In the genomic region with DNA sequence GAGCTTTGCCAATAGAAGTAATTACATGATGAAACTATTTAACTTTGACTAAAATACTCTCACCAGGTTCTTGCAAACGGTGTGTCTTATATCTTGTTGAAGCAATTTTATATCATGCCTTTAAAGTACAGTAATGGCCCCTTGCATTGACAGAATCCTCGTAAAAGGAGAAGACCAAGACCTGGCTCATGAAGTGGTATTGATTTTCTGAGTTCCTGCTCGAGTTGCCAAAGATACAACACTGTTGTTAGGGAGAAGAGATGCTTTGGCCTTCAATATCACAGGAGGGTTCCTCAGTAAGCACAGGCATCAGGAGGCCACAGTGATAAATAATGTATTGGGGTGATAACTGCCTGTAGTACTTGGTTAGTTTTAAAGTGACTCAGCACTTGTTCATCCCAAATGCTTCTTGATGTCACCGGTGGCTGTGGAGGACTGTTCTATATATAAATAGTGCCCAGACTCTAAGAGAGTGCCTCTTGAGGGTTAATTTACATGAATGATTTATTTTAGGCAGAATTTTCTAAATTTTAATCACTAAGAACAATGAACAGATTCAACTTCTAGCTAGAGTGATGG, we compare ENCODE assay signal across 18 cellular contexts.
DNase-seq lines count a peak whose midpoint lies in the region; ATAC-seq and TF ChIP-seq lines count a peak whose summit lies in the region.
"Had no signal": no experiment of that assay in that cellular context is flagged by ENCODE, and none has a peak within 500 bp of the region (broad histone marks: within the 10 kb centered on the region; RNA-seq: fewer than 3 reads in every experiment).

No MANE protein-coding gene starts in this region.

- TF ChIP-seq CTCF in HEK293 (tag by site-specific recombination; IDR thresholded peaks at IDR 0.05) (no peak), stomach (IDR thresholded peaks at IDR 0.05) (no peak)

- no peaks in the 10 kb centered on the region for H3K9me3 ChIP-seq in HEK293 (ENCODE audit: control insufficient read depth, insufficient read depth, low read depth, low read length)
- H3K9me3 ChIP-seq in stomach, result no peaks in the 10 kb centered on the region
- H3K9me3 ChIP-seq: Caco-2 had no signal

- intact Hi-C loops in stomach (cut with DNase I; ENCODE audit: low total_unique reads), result no loop called here

- H3K36me3 ChIP-seq in HEK293 (ENCODE audit: control insufficient read depth in 2 of 2, insufficient read depth in 1 of 2, low read length in 2 of 2), result no peaks in the 10 kb centered on the region
- H3K36me3 ChIP-seq in stomach, result no peaks in the 10 kb centered on the region

- H3K4me3 ChIP-seq in HEK293 (ENCODE audit: low read depth, low read length) (no peak overlapping the region), stomach (no peak overlapping the region)

- H3K27ac ChIP-seq in HEK293 (ENCODE audit: extremely low read depth, low read depth, low read length) (no peak overlapping the region), stomach (no peak overlapping the region)

- CTCF ChIA-PET in HEK293 (lab: Yijun Ruan, JAX), result no interaction called here

- 52 to 71% (median 66%) methylated on average over 4 of the region's 4 CpGs for WGBS in stomach, 5 donors

- no peak for TF ChIP-seq EP300 in stomach (IDR thresholded peaks at IDR 0.05)

- POLR2A ChIA-PET in HEK293 (lab: Yijun Ruan, JAX), result no interaction called here

- no peak for TF ChIP-seq POLR2A in stomach (IDR thresholded peaks at IDR 0.05)

- H3K4me1 ChIP-seq in HEK293 (ENCODE audit: control insufficient read depth, insufficient read depth, low read length) (peaks cover 3% of the 10 kb centered on the region; the same call in 1 of the 2 replicates), stomach (no peaks in the 10 kb centered on the region)
- H3K4me1 ChIP-seq: Caco-2 had no signal

- no peak for ATAC-seq in activated CD4-positive, CD25-positive, alpha-beta regulatory T cell treated with anti-CD3 and anti-CD28 coated beads, Interleukin-2, amount 50 U/mL, for 24 hours

- DNase-seq in NCI-H2107 treated with DMSO at 0.1 percent for 48 hours (lab: John Stamatoyannopoulos, UW; ENCODE audit: unreplicated experiment) (peak; percentile 4), NCI-H2107 (lab: John Stamatoyannopoulos, UW) (no peak), NCI-H2227 (lab: John Stamatoyannopoulos, UW; ENCODE audit: unreplicated experiment) (peak; percentile 86), retina (peak; percentile 12), stomach (no peak), AML-193 (lab: John Stamatoyannopoulos, UW) (no peak)
- DNase-seq: Caco-2; DMS153; H9; Kasumi-1; MM.1S; NCI-H2081 treated with DMSO at 0.1 percent for 48 hours; NCI-H526; NK-92 treated with Interleukin-12 subunit alpha and Interleukin-12 subunit beta, amount 100 ng/mL, for 24 hours; SIG-M5; T-helper 2 cell had no signal

- H3K27me3 ChIP-seq in stomach, result no peaks in the 10 kb centered on the region

TF ChIP-seq in HEK293, 187 proteins besides CTCF, POLR2A, EP300 and RAD21 (continues in another document):
- TF ChIP-seq, protein P1, sequence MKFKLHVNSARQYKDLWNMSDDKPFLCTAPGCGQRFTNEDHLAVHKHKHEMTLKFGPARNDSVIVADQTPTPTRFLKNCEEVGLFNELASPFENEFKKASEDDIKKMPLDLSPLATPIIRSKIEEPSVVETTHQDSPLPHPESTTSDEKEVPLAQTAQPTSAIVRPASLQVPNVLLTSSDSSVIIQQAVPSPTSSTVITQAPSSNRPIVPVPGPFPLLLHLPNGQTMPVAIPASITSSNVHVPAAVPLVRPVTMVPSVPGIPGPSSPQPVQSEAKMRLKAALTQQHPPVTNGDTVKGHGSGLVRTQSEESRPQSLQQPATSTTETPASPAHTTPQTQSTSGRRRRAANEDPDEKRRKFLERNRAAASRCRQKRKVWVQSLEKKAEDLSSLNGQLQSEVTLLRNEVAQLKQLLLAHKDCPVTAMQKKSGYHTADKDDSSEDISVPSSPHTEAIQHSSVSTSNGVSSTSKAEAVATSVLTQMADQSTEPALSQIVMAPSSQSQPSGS (tag by site-specific recombination; IDR thresholded peaks at IDR 0.05; ENCODE audit: low read depth), result no peak
- no peak for TF ChIP-seq ZNF133 (tag by site-specific recombination; IDR thresholded peaks at IDR 0.05)
- TF ChIP-seq ZBTB8A (tag by site-specific recombination; IDR thresholded peaks at IDR 0.05), result no peak
- peak; percentile 64 for TF ChIP-seq IKZF3 (tag by site-specific recombination; IDR thresholded peaks at IDR 0.05)
- no peak for TF ChIP-seq ZNF391 (tag by site-specific recombination; IDR thresholded peaks at IDR 0.05; ENCODE audit: borderline replicate concordance, low read depth)
- no peak for TF ChIP-seq ZNF266 (tag by site-specific recombination; IDR thresholded peaks at IDR 0.05; ENCODE audit: low read depth)
- no peak for TF ChIP-seq SP2 (tag by site-specific recombination; IDR thresholded peaks at IDR 0.05)
- TF ChIP-seq ZNF600 (tag by site-specific recombination; IDR thresholded peaks at IDR 0.05), result no peak
- TF ChIP-seq, protein P2, sequence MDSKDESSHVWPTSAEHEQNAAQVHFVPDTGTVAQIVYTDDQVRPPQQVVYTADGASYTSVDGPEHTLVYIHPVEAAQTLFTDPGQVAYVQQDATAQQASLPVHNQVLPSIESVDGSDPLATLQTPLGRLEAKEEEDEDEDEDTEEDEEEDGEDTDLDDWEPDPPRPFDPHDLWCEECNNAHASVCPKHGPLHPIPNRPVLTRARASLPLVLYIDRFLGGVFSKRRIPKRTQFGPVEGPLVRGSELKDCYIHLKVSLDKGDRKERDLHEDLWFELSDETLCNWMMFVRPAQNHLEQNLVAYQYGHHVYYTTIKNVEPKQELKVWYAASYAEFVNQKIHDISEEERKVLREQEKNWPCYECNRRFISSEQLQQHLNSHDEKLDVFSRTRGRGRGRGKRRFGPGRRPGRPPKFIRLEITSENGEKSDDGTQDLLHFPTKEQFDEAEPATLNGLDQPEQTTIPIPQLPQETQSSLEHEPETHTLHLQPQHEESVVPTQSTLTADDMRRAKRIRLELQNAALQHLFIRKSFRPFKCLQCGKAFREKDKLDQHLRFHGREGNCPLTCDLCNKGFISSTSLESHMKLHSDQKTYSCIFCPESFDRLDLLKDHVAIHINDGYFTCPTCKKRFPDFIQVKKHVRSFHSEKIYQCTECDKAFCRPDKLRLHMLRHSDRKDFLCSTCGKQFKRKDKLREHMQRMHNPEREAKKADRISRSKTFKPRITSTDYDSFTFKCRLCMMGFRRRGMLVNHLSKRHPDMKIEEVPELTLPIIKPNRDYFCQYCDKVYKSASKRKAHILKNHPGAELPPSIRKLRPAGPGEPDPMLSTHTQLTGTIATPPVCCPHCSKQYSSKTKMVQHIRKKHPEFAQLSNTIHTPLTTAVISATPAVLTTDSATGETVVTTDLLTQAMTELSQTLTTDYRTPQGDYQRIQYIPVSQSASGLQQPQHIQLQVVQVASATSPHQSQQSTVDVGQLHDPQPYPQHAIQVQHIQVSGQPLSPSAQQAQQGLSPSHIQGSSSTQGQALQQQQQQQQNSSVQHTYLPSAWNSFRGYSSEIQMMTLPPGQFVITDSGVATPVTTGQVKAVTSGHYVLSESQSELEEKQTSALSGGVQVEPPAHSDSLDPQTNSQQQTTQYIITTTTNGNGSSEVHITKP (tag by site-specific recombination; IDR thresholded peaks at IDR 0.05), result 0 out of 2 replicates have a peak, but pooled peaks have one; percentile 1
- no peak for TF ChIP-seq ZNF585B (tag by site-specific recombination; IDR thresholded peaks at IDR 0.05)
- no peak for TF ChIP-seq KLF8 (tag by site-specific recombination; IDR thresholded peaks at IDR 0.05)
- TF ChIP-seq FEZF1 (tag by site-specific recombination; IDR thresholded peaks at IDR 0.05), result peak; percentile 56; the same call in 1 of the 2 replicates
- TF ChIP-seq, protein P3, sequence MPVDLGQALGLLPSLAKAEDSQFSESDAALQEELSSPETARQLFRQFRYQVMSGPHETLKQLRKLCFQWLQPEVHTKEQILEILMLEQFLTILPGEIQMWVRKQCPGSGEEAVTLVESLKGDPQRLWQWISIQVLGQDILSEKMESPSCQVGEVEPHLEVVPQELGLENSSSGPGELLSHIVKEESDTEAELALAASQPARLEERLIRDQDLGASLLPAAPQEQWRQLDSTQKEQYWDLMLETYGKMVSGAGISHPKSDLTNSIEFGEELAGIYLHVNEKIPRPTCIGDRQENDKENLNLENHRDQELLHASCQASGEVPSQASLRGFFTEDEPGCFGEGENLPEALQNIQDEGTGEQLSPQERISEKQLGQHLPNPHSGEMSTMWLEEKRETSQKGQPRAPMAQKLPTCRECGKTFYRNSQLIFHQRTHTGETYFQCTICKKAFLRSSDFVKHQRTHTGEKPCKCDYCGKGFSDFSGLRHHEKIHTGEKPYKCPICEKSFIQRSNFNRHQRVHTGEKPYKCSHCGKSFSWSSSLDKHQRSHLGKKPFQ (tag by site-specific recombination; IDR thresholded peaks at IDR 0.05), result no peak
- no peak for TF ChIP-seq ZNF132 (tag by site-specific recombination; IDR thresholded peaks at IDR 0.05; ENCODE audit: borderline replicate concordance)
- TF ChIP-seq, protein P4, sequence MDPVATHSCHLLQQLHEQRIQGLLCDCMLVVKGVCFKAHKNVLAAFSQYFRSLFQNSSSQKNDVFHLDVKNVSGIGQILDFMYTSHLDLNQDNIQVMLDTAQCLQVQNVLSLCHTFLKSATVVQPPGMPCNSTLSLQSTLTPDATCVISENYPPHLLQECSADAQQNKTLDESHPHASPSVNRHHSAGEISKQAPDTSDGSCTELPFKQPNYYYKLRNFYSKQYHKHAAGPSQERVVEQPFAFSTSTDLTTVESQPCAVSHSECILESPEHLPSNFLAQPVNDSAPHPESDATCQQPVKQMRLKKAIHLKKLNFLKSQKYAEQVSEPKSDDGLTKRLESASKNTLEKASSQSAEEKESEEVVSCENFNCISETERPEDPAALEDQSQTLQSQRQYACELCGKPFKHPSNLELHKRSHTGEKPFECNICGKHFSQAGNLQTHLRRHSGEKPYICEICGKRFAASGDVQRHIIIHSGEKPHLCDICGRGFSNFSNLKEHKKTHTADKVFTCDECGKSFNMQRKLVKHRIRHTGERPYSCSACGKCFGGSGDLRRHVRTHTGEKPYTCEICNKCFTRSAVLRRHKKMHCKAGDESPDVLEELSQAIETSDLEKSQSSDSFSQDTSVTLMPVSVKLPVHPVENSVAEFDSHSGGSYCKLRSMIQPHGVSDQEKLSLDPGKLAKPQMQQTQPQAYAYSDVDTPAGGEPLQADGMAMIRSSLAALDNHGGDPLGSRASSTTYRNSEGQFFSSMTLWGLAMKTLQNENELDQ (tag by site-specific recombination; IDR thresholded peaks at IDR 0.05; ENCODE audit: low read depth), result no peak
- no peak for TF ChIP-seq ZNF404 (tag by site-specific recombination; IDR thresholded peaks at IDR 0.05)

Comparison
In these comparisons a context has a peak if more than half of its experiments do, and no peak if none do; other contexts are left out.
1. DNase-seq: peak in NCI-H2107 treated with DMSO at 0.1 percent for 48 hours (single experiment), NCI-H2227 (single experiment) and retina (single experiment); none in NCI-H2107 (single experiment), stomach (single experiment) and AML-193 (0 of 2).